Comparison of ENCODE assay signal across 8 cellular contexts in the genomic region with DNA sequence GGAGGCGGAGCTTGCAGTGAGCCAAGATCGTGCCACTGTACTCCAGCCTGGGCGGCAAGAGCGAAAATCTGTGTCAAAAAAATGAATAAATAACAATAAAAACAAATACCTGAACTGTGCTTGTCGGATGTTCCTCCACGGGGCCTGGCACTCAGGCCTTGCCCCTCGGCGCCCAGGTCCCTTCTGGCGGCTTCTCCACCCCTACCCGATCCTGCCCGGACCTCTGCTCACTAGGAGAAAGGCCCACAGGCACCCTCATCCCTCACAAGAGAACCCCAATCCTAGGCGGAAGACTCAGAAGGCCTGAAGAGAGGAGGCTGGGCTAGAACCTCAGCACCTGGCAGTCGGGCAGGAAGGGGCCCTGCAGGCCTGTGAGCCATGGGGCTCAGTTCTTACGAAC.
"Had no signal": no experiment of that assay in that cellular context is flagged by ENCODE, and none has a peak within 500 bp of the region (broad histone marks: within the 10 kb centered on the region; RNA-seq: fewer than 3 reads in every experiment).

No MANE protein-coding gene starts in this region.

- H3K4me3 ChIP-seq: GM12878 had no signal

- DNase-seq: GDM1, GF-D8 had no signal

- ATAC-seq: GM12878 had no signal

- FAIRE-seq: G401.6, GM12878, GM12891, GM12892, GM18507, GM19239 had no signal
